Comparison of ENCODE assay signal across 8 cellular contexts in genomic region chr2:108787209-108787558, GRCh38. TPM values are rescaled to one million over a fixed set of nuclear protein-coding genes. Genes with fewer than 3 reads are reported as not detected.
DNase-seq lines count a peak whose midpoint lies in the region; ATAC-seq lines count a peak whose summit lies in the region.

No MANE protein-coding gene starts in this region.

- H3K4me1 ChIP-seq in ES-I3 (ENCODE audit: insufficient read depth, low read length), result no peaks in the 10 kb centered on the region
- H3K4me1 ChIP-seq in esophagus (ENCODE audit: control insufficient read depth in 2 of 2, insufficient read depth in 2 of 2, low read length in 1 of 2), result no peaks in the 10 kb centered on the region

- H3K9ac ChIP-seq in ES-I3 (ENCODE audit: low read depth, low read length), result peak overlapping the region; percentile 88

- H3K36me3 ChIP-seq in ES-I3 (ENCODE audit: insufficient read depth, low read length) (peaks cover 8% of the 10 kb centered on the region), esophagus (ENCODE audit: control insufficient read depth in 2 of 2, insufficient read depth in 2 of 2, low read length in 1 of 2) (peaks cover 0 to 3% of the 10 kb centered on the region in 2 donors)

- H3K4me3 ChIP-seq in esophagus (ENCODE audit: low read depth in 1 of 2, low read length in 2 of 2), result peak overlapping the region; percentile 79 to 95

- no peak overlapping the region for H3K27ac ChIP-seq in esophagus (ENCODE audit: low read depth in 2 of 2, low read length in 1 of 2)

- peak; percentile 59 for DNase-seq in OCI-M1 (lab: John Stamatoyannopoulos, UW)
- peak; percentile 12 for DNase-seq in pons (ENCODE audit: low spot score)
- no peak for DNase-seq in DMS114 treated with DMSO at 0.1 percent for 48 hours (lab: John Stamatoyannopoulos, UW; ENCODE audit: unreplicated experiment)
- no peak for DNase-seq in HuH-7.5 (ENCODE audit: low spot score)

- WGBS in esophagus, 2 donors, result 1 to 3% methylated on average over 6 of the region's 6 CpGs

- ATAC-seq in GM21447 (IDR thresholded peaks at IDR 0.05; ENCODE audit: unreplicated experiment), result no peak
- no peak for ATAC-seq in HG02970 (IDR thresholded peaks at IDR 0.05; ENCODE audit: low FRiP score, unreplicated experiment)

- no peaks in the 10 kb centered on the region for H3K9me3 ChIP-seq in ES-I3 (ENCODE audit: control insufficient read depth, insufficient read depth, low read length)
- no peaks in the 10 kb centered on the region for H3K9me3 ChIP-seq in esophagus (ENCODE audit: control insufficient read depth in 2 of 2, insufficient read depth in 1 of 2, low read depth in 1 of 2, low read length in 1 of 2)

- H3K27me3 ChIP-seq in esophagus (ENCODE audit: control insufficient read depth in 1 of 2, insufficient read depth in 2 of 2, low read length in 2 of 2), result no peaks in the 10 kb centered on the region

RNA-seq across cellular contexts. Expression of gene CCDC138, which starts 0.6 kb away (rescaled TPM):
- 1 to 10 TPM; 2.5 to 2.8 TPM for polyA plus RNA-seq in esophagus

Comparison
In these comparisons a context has a peak if more than half of its experiments do, and no peak if none do; other contexts are left out.
1. DNase-seq: peak in OCI-M1 (single experiment) and pons (single experiment); none in DMS114 treated with DMSO at 0.1 percent for 48 hours (single experiment) and HuH-7.5 (single experiment).